Comparison of ENCODE assay signal across 8 cellular contexts in the genomic region with DNA sequence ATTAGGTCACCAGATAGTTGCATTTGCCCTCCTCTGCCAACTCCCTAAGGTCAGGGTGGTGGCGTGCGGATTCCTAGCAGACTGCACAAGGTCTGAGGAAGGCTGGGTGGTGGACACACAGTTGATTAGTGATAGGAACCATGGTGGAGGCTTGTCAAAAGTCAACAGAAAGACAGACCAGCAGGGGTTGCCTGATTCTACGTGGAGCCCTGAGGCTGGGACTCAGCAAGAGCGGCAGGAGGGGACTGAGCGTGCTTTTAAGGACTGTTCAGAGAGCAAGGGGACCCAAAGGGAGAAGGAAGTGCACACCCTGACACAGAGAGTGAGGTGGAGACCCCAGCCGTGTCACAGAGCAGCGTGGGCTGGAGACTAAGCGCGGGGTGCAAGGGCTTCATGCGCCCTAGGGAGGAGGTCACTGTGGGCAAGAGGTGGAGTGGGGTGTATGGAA.
DNase-seq lines count a peak whose midpoint lies in the region; ATAC-seq and TF ChIP-seq lines count a peak whose summit lies in the region.

No MANE protein-coding gene starts in this region.

- H3K9ac ChIP-seq in HUES6 (ENCODE audit: low read length) = peak overlapping the region; percentile 86
- H3K9ac ChIP-seq in mammary epithelial cell (ENCODE audit: insufficient read depth, low read length) = no peak overlapping the region

- intact Hi-C loops in mammary epithelial cell (cut with micrococcal nuclease) = no loop called here

- peak overlapping the region; percentile 77 for H3K4me2 ChIP-seq in mammary epithelial cell (ENCODE audit: insufficient read depth, low read depth, low read length)

- H3K4me1 ChIP-seq in CD8-positive, alpha-beta memory T cell (ENCODE audit: insufficient read depth, low read length) = peaks cover 36% of the 10 kb centered on the region
- H3K4me1 ChIP-seq in HUES6 (ENCODE audit: control insufficient read depth, insufficient read depth, low read length) (peaks cover 39% of the 10 kb centered on the region), mammary epithelial cell (ENCODE audit: insufficient read depth, low read length) (peaks cover 8% of the 10 kb centered on the region)

- H3K36me3 Mint-ChIP-seq in CD8-positive, alpha-beta memory T cell = peaks cover 2 to 15% (median 7%) of the 10 kb centered on the region in 3 donors
- H3K36me3 Mint-ChIP-seq in nephron (ENCODE audit: low read depth) = peaks cover 6% of the 10 kb centered on the region

- CTCF ChIA-PET in CD8-positive, alpha-beta memory T cell (lab: Charles Lee) = interaction anchor here (0.9 to 4.6 kb wide), 12 partner anchors 13 to 1254 kb away, joined by 3 to 31 read pairs (median 4); a partner anchor contains a TSS
- CTCF ChIA-PET in mammary epithelial cell (lab: Charles Lee; ENCODE audit: low non-redundant PET) = no interaction called here

- peak overlapping the region; percentile 47 for H3K4me3 ChIP-seq in CD8-positive, alpha-beta memory T cell (ENCODE audit: low read length)
- H3K4me3 ChIP-seq in HUES6 (ENCODE audit: low read depth, low read length) (peak overlapping the region; percentile 57), mammary epithelial cell (replicated peaks in 1 of 3; ENCODE audit: insufficient read depth in 1 of 3, low read depth in 2 of 3, low read length in 3 of 3) (no peak overlapping the region)

- peak overlapping the region; percentile 86 for H2AFZ ChIP-seq in mammary epithelial cell (ENCODE audit: low read depth, low read length)

- H4K20me1 ChIP-seq in mammary epithelial cell (ENCODE audit: insufficient read depth, low read length) = no peaks in the 10 kb centered on the region

- peak in 2 of 5 donors; percentile 19 to 58 for DNase-seq in CD8-positive, alpha-beta memory T cell
- DNase-seq in mammary epithelial cell = no peak
- DNase-seq in T-helper 9 cell = no peak
- DNase-seq in NCI-H2107 (lab: John Stamatoyannopoulos, UW) = no peak
- DNase-seq in GM19240 (ENCODE audit: insufficient read length, low spot score) = no peak

- H3K9me3 Mint-ChIP-seq in CD8-positive, alpha-beta memory T cell = peaks cover 6 to 21% (median 13%) of the 10 kb centered on the region in 5 donors
- peaks cover 20% of the 10 kb centered on the region for H3K9me3 Mint-ChIP-seq in nephron

- no peaks in the 10 kb centered on the region for H3K9me3 ChIP-seq in CD8-positive, alpha-beta memory T cell (ENCODE audit: low read length)
- H3K9me3 ChIP-seq in HUES6 (ENCODE audit: control insufficient read depth, insufficient read depth, low read depth, low read length) (peaks cover 21% of the 10 kb centered on the region), mammary epithelial cell (replicated peaks; ENCODE audit: insufficient read depth, low read length) (no peaks in the 10 kb centered on the region)

- ATAC-seq in HG03565 (IDR thresholded peaks at IDR 0.05; ENCODE audit: unreplicated experiment) = no peak

- no peaks in the 10 kb centered on the region for H3K27me3 Mint-ChIP-seq in CD8-positive, alpha-beta memory T cell
- peaks cover 31% of the 10 kb centered on the region for H3K27me3 Mint-ChIP-seq in nephron (ENCODE audit: low read depth)

- dilution Hi-C loops in mammary epithelial cell (cut with HindIII; ENCODE audit: low sequenced_read_pairs) = no loop called here

- H3K4me1 Mint-ChIP-seq in CD8-positive, alpha-beta memory T cell = peaks cover 51 to 65% (median 64%) of the 10 kb centered on the region in 3 donors
- H3K4me1 Mint-ChIP-seq in nephron = peaks cover 4% of the 10 kb centered on the region

- BruUV-seq in mammary epithelial cell (replicated peaks; lab: Mats Ljungman, UMichigan) = no TSS peak

- H3K79me2 ChIP-seq in mammary epithelial cell (ENCODE audit: insufficient read depth, low read length) = no peaks in the 10 kb centered on the region

- WGBS in mammary epithelial cell (ENCODE audit: low coverage, missing lambda C conversion rate) = 95% methylated on average over 7 of the region's 10 CpGs

- POLR2A ChIA-PET in CD8-positive, alpha-beta memory T cell (lab: Charles Lee) = interaction anchor here (1.1 to 1.8 kb wide), 7 partner anchors 20 to 1255 kb away, joined by 3 to 11 read pairs (median 4); no protein-coding TSS in a partner anchor

- H3K27me3 ChIP-seq in CD8-positive, alpha-beta memory T cell (ENCODE audit: insufficient read depth, low read length, poor library complexity, severe bottlenecking) = no peaks in the 10 kb centered on the region
- H3K27me3 ChIP-seq in HUES6 (ENCODE audit: control insufficient read depth, insufficient read depth, low read length) (no peaks in the 10 kb centered on the region), mammary epithelial cell (ENCODE audit: insufficient read depth, low read length) (peaks cover 2% of the 10 kb centered on the region)

- in situ Hi-C loops in mammary epithelial cell (cut with MboI; ENCODE audit: low sequenced_read_pairs in 2 of 2) = no loop called here

- H3K27ac ChIP-seq in CD8-positive, alpha-beta memory T cell (ENCODE audit: low read depth, low read length) = peak overlapping the region; percentile 38
- H3K27ac ChIP-seq in HUES6 (ENCODE audit: low read depth, low read length) (peak overlapping the region; percentile 86), mammary epithelial cell (ENCODE audit: insufficient read depth, low read depth, low read length) (no peak overlapping the region)

- H3K36me3 ChIP-seq in CD8-positive, alpha-beta memory T cell (ENCODE audit: insufficient read depth, low read length) = no peaks in the 10 kb centered on the region
- no peaks in the 10 kb centered on the region for H3K36me3 ChIP-seq in HUES6 (ENCODE audit: control insufficient read depth, insufficient read depth, low read length)
- no peaks in the 10 kb centered on the region for H3K36me3 ChIP-seq in mammary epithelial cell (ENCODE audit: insufficient read depth, low read length)

- H3K4me3 Mint-ChIP-seq in CD8-positive, alpha-beta memory T cell = peak overlapping the region; percentile 76 to 97 (median 86)
- H3K4me3 Mint-ChIP-seq in nephron = peak overlapping the region; percentile 77 to 80 (median 79)

- TF ChIP-seq CTCF in mammary epithelial cell (conservative IDR thresholded peaks at IDR 0.05 in 1 of 2, IDR thresholded peaks at IDR 0.05 in 1 of 2; ENCODE audit: extremely low read depth in 1 of 2, insufficient read depth in 1 of 2, low read depth in 1 of 2, low read length in 2 of 2) (no peak), nephron (IDR thresholded peaks at IDR 0.05; ENCODE audit: unreplicated experiment in 3 of 3) (no peak)

- H3K27ac Mint-ChIP-seq in CD8-positive, alpha-beta memory T cell = peak overlapping the region; percentile 77 to 99 (median 96)
- peak overlapping the region; percentile 45 to 64 (median 56) for H3K27ac Mint-ChIP-seq in nephron

Comparison
In these comparisons a context has a peak if more than half of its experiments do, and no peak if none do; other contexts are left out.
1. H3K4me3 ChIP-seq: peak in CD8-positive, alpha-beta memory T cell (single experiment) and HUES6 (single experiment); none in mammary epithelial cell (0 of 3).